In genomic region chr9:13448482-13448881, GRCh38 we compare ENCODE assay signal across 16 cellular contexts.
"Had no signal": no experiment of that assay in that cellular context is flagged by ENCODE, and none has a peak within 500 bp of the region (broad histone marks: within the 10 kb centered on the region; RNA-seq: fewer than 3 reads in every experiment).

No MANE protein-coding gene starts in this region.

- H3K9me3 ChIP-seq: MG63, Peyer's patch had no signal

- H3K27me3 ChIP-seq: Peyer's patch had no signal

- H2AFZ ChIP-seq: PC-9 had no signal

- ATAC-seq: HepG2, SK-N-SH treated with all-trans-retinoic acid at 6 μM for 48 hours had no signal

- H3K27ac ChIP-seq: PC-9, Peyer's patch had no signal

- DNase-seq: IMR-90; Karpas-422; KG1; MG63; NCI-H1092; NCI-H1105 treated with DMSO at 0.1 percent for 48 hours; NCI-H1417 treated with DMSO at 0.1 percent for 48 hours; NCI-H1930; NCI-H2107; NCI-H526 treated with DMSO at 0.1 percent for 48 hours; NK-92 treated with Interleukin-12 subunit alpha and Interleukin-12 subunit beta, amount 100 ng/mL, for 24 hours; PC-9; Peyer's patch; SHP77 had no signal

- H3K4me2 ChIP-seq: PC-9 had no signal

- H3K4me1 ChIP-seq: Peyer's patch had no signal

- H3K36me3 ChIP-seq: MG63, Peyer's patch had no signal

- H3K4me3 ChIP-seq: MG63, PC-9, Peyer's patch had no signal
